18 cellular contexts compared by ENCODE assay signal in the genomic region with DNA sequence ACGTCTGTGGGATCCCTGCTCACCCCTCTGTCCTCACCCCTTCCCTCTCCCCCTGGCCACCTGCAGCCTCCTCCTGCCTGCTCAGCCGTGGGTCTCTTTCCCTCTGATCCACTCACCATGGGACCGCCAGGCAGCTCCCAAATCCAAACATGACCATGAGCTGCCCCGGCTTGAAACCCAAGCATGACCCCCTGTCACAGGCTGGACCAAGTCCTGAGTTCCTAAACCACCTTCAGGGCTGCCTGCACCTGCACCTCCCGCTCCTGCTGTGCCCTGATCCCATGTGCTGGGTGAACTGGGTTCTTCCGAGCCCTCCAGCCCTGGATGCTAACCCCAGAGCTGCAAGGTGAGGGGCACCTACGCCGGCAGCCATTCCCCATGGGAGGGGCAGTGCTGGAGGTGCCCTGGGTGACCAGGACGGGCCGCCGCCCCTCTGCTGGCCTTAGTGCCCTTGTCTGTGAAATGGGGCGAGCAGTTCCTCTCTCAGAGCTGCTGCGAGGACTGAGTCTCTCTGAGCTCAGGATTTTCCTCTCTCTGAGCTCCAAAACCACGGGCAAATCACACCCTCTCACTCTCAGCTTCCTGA.
DNase-seq lines count a peak whose midpoint lies in the region; ATAC-seq and TF ChIP-seq lines count a peak whose summit lies in the region.
"Had no signal": no experiment of that assay in that cellular context is flagged by ENCODE, and none has a peak within 500 bp of the region (broad histone marks: within the 10 kb centered on the region; RNA-seq: fewer than 3 reads in every experiment).

No MANE protein-coding gene starts in this region.

- peak overlapping the region in 9 of 11 experiments; percentile 60 to 96 (median 78); a peak in 12 of 22 replicates for H3K27ac ChIP-seq in BLaER1 treated with 17β-estradiol and CSF1 and Interleukin-3, amounts not matched to agents 10 nM and 100 nM
- H3K27ac ChIP-seq in mesendoderm (ENCODE audit: low read depth, low read length) = no peak overlapping the region

- no peaks in the 10 kb centered on the region for H4K20me1 ChIP-seq in BLaER1 treated with 17β-estradiol and CSF1 and Interleukin-3, amounts not matched to agents 10 nM and 100 nM

- H4K5ac ChIP-seq in mesendoderm (ENCODE audit: low read length) = no peak overlapping the region

- CTCF ChIA-PET in HEK293T (lab: Yijun Ruan, JAX) = interaction anchor here (1.3 kb wide), 1 partner anchor 17 kb away, joined by 3 read pairs; no protein-coding TSS in a partner anchor

- peak overlapping the region; percentile 10 for H3K56ac ChIP-seq in mesendoderm (ENCODE audit: low read length)

- H3K18ac ChIP-seq in mesendoderm (ENCODE audit: low read length) = no peak overlapping the region

- no peak for ATAC-seq in T-helper 17 cell
- ATAC-seq in HG02852 (IDR thresholded peaks at IDR 0.05; ENCODE audit: unreplicated experiment) = no peak

- no peaks in the 10 kb centered on the region for H3K79me2 ChIP-seq in mesendoderm (ENCODE audit: control insufficient read depth, insufficient read depth, low read length)

- no peak overlapping the region for H2BK5ac ChIP-seq in mesendoderm (ENCODE audit: low read length)

- no peaks in the 10 kb centered on the region for H3K36me3 ChIP-seq in BLaER1 treated with 17β-estradiol and CSF1 and Interleukin-3, amounts not matched to agents 10 nM and 100 nM
- no peaks in the 10 kb centered on the region for H3K36me3 ChIP-seq in mesendoderm (ENCODE audit: control insufficient read depth, insufficient read depth, low read length)
- H3K36me3 ChIP-seq: BE2C had no signal

- H2AK5ac ChIP-seq in mesendoderm (ENCODE audit: low read length) = no peak overlapping the region

- POLR2A ChIA-PET in HEK293T (lab: Yijun Ruan, JAX) = no interaction called here

- no peak overlapping the region for H2BK120ac ChIP-seq in mesendoderm (ENCODE audit: low read depth, low read length)

- H3K27me3 ChIP-seq in BLaER1 treated with 17β-estradiol and CSF1 and Interleukin-3, amounts not matched to agents 10 nM and 100 nM = peaks cover 0 to 7% (median 0%) of the 10 kb centered on the region in 11 experiments; a peak in 5 of 22 replicates
- H3K27me3 ChIP-seq in mesendoderm (ENCODE audit: insufficient read depth, low read length, poor library complexity) = no peaks in the 10 kb centered on the region
- H3K27me3 ChIP-seq: BE2C had no signal

- no peaks in the 10 kb centered on the region for H3K9me3 ChIP-seq in BLaER1 treated with 17β-estradiol and CSF1 and Interleukin-3, amounts not matched to agents 10 nM and 100 nM (replicated peaks in 1 of 11)
- H3K9me3 ChIP-seq in T-helper 17 cell (ENCODE audit: control insufficient read depth, low read length, poor library complexity, severe bottlenecking) = no peaks in the 10 kb centered on the region
- H3K9me3 ChIP-seq: BE2C had no signal

- peaks cover 16% of the 10 kb centered on the region for H3K4me1 Mint-ChIP-seq in T-helper 17 cell

- peaks cover 43% of the 10 kb centered on the region for H3K27me3 Mint-ChIP-seq in T-helper 17 cell

- peak overlapping the region; percentile 54 to 98 (median 81) for H3K4me2 ChIP-seq in BLaER1 treated with 17β-estradiol and CSF1 and Interleukin-3, amounts not matched to agents 10 nM and 100 nM
- H3K4me2 ChIP-seq in mesendoderm (ENCODE audit: low read length) = no peak overlapping the region

- no peak overlapping the region for H4K8ac ChIP-seq in mesendoderm (ENCODE audit: low read depth, low read length)

- no peak overlapping the region for H3K23ac ChIP-seq in mesendoderm (ENCODE audit: low read length)

- H3K4me1 ChIP-seq in BLaER1 treated with 17β-estradiol and CSF1 and Interleukin-3, amounts not matched to agents 10 nM and 100 nM = peaks cover 28 to 54% (median 35%) of the 10 kb centered on the region in 10 experiments
- no peaks in the 10 kb centered on the region for H3K4me1 ChIP-seq in mesendoderm (ENCODE audit: control insufficient read depth, low read depth, low read length)
- H3K4me1 ChIP-seq: BE2C had no signal

- WGBS in mesendoderm (ENCODE audit: extremely low coverage, insufficient coverage, low lambda C conversion rate) = no CpG with 5 or more reads among the region's 14 CpGs

- H3K9ac ChIP-seq in BLaER1 treated with 17β-estradiol and CSF1 and Interleukin-3, amounts not matched to agents 10 nM and 100 nM = peak overlapping the region; percentile 53 to 84 (median 71); a peak in 16 of 22 replicates
- H3K9ac ChIP-seq in mesendoderm (ENCODE audit: low read length) = no peak overlapping the region

- no peaks in the 10 kb centered on the region for H3K79me1 ChIP-seq in mesendoderm (ENCODE audit: low read length)

- H3K36me3 Mint-ChIP-seq in T-helper 17 cell (ENCODE audit: low read depth) = peaks cover 7% of the 10 kb centered on the region

- H3K27ac Mint-ChIP-seq in T-helper 17 cell = no peak overlapping the region

- H3K4ac ChIP-seq in mesendoderm (ENCODE audit: low read depth, low read length) = no peak overlapping the region

- DNase-seq in T-helper 17 cell (no peak), mesendoderm (no peak), mucosa of gallbladder (ENCODE audit: low spot score) (no peak), HEK293T (ENCODE audit: extremely low spot score) (no peak)
- DNase-seq: BE2C; DMS 273 treated with DMSO at 0.1 percent for 48 hours; H9; Kasumi-1; MV-4-11; NCI-H1436 treated with DMSO at 0.1 percent for 48 hours; NCI-H2081 treated with DMSO at 0.1 percent for 48 hours; NCI-H2227 treated with DMSO at 0.1 percent for 48 hours; NCI-H526 treated with DMSO at 0.1 percent for 48 hours; NK-92 treated with Interleukin-12 subunit alpha and Interleukin-12 subunit beta, amount 100 ng/mL, for 24 hours; SIG-M5 had no signal

- peak overlapping the region in 9 of 10 experiments; percentile 50 to 69 (median 59); a peak in 15 of 20 replicates for H3K4me3 ChIP-seq in BLaER1 treated with 17β-estradiol and CSF1 and Interleukin-3, amounts not matched to agents 10 nM and 100 nM
- H3K4me3 ChIP-seq in GM08714 (ENCODE audit: low read length) = peak overlapping the region; percentile 64; the same call in 1 of the 2 replicates
- H3K4me3 ChIP-seq in mesendoderm (ENCODE audit: low read length) = no peak overlapping the region

- H3K4me3 Mint-ChIP-seq in T-helper 17 cell = peak overlapping the region; percentile 42
- H3K4me3 Mint-ChIP-seq: H9 had no signal

- H2BK15ac ChIP-seq in mesendoderm (replicated peaks; ENCODE audit: low read depth) = no peak overlapping the region

TF ChIP-seq in HEK293T, 16 proteins besides CTCF, POLR2A, EP300 and RAD21:
- no peak for TF ChIP-seq L3MBTL2 (conservative IDR thresholded peaks at IDR 0.05)
- no peak for TF ChIP-seq BHLHE40 (IDR thresholded peaks at IDR 0.05; ENCODE audit: borderline replicate concordance)
- TF ChIP-seq, protein P1, sequence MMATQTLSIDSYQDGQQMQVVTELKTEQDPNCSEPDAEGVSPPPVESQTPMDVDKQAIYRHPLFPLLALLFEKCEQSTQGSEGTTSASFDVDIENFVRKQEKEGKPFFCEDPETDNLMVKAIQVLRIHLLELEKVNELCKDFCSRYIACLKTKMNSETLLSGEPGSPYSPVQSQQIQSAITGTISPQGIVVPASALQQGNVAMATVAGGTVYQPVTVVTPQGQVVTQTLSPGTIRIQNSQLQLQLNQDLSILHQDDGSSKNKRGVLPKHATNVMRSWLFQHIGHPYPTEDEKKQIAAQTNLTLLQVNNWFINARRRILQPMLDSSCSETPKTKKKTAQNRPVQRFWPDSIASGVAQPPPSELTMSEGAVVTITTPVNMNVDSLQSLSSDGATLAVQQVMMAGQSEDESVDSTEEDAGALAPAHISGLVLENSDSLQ (IDR thresholded peaks at IDR 0.05) = no peak
- no peak for TF ChIP-seq FOXA1 (IDR thresholded peaks at IDR 0.05)
- TF ChIP-seq ARNT (IDR thresholded peaks at IDR 0.05) = no peak
- TF ChIP-seq NFRKB (IDR thresholded peaks at IDR 0.05) = no peak
- TF ChIP-seq ELF4 (IDR thresholded peaks at IDR 0.05) = no peak
- TF ChIP-seq HDGF (IDR thresholded peaks at IDR 0.05; ENCODE audit: borderline replicate concordance) = no peak
- no peak for TF ChIP-seq CTBP1 (IDR thresholded peaks at IDR 0.05; ENCODE audit: borderline replicate concordance)
